In genomic region chr2:169573974-169574299, GRCh38 we compare ENCODE assay signal across 8 cellular contexts. TPM values are rescaled to one million over a fixed set of nuclear protein-coding genes. Genes with fewer than 3 reads are reported as not detected.
DNase-seq lines count a peak whose midpoint lies in the region; ATAC-seq, FAIRE-seq and TF ChIP-seq lines count a peak whose summit lies in the region.

No MANE protein-coding gene starts in this region.

- ATAC-seq in activated T-cell treated with anti-CD3 and anti-CD28 coated beads, Interleukin-2, amount 50 U/mL, for 72 hours (replicated peaks in 1 of 2) = no peak
- ATAC-seq in activated T-helper 17 cell treated with anti-CD3 and anti-CD28 coated beads, Interleukin-2, amount 50 U/mL, for 72 hours (replicated peaks) = peak; percentile 22
- ATAC-seq in GM19395 (IDR thresholded peaks at IDR 0.05; ENCODE audit: unreplicated experiment) = no peak

- no peaks in the 10 kb centered on the region for H3K36me3 ChIP-seq in kidney (ENCODE audit: control insufficient read depth in 1 of 2, insufficient read depth in 2 of 2, low read length in 2 of 2)
- H3K36me3 ChIP-seq in tibial artery = no peaks in the 10 kb centered on the region

- intact Hi-C loops in kidney (cut with DNase I) (no loop called here), tibial artery (cut with DNase I; ENCODE audit: low total_unique reads) (no loop called here)

- peaks cover 24% of the 10 kb centered on the region for H3K4me1 Mint-ChIP-seq in activated T-cell treated with anti-CD3 and anti-CD28 coated beads, Interleukin-2, amount 50 U/mL, for 72 hours (ENCODE audit: low read depth)
- peaks cover 9% of the 10 kb centered on the region for H3K4me1 Mint-ChIP-seq in activated T-helper 17 cell treated with anti-CD3 and anti-CD28 coated beads, Interleukin-2, amount 50 U/mL, for 72 hours

- no peaks in the 10 kb centered on the region for H3K27me3 ChIP-seq in tibial artery

- FAIRE-seq in kidney (lab: Jason Lieb, UNC) = peak; percentile 76

- H3K4me3 ChIP-seq in kidney (ENCODE audit: low read length in 2 of 2) (peak overlapping the region; percentile 74 to 81), tibial artery (peak overlapping the region; percentile 64 to 72)

- H3K4me1 ChIP-seq in kidney (ENCODE audit: control insufficient read depth in 1 of 2, insufficient read depth in 1 of 2, low read depth in 1 of 2, low read length in 2 of 2) (peaks cover 0 to 4% of the 10 kb centered on the region in 2 donors), tibial artery (peaks cover 0 to 14% (median 3%) of the 10 kb centered on the region in 4 donors)

- no peaks in the 10 kb centered on the region for H3K9me3 Mint-ChIP-seq in activated T-cell treated with anti-CD3 and anti-CD28 coated beads, Interleukin-2, amount 50 U/mL, for 72 hours
- no peaks in the 10 kb centered on the region for H3K9me3 Mint-ChIP-seq in activated T-helper 17 cell treated with anti-CD3 and anti-CD28 coated beads, Interleukin-2, amount 50 U/mL, for 72 hours

- H3K27ac ChIP-seq in kidney (ENCODE audit: low read depth in 2 of 2, low read length in 2 of 2) = no peak overlapping the region
- H3K27ac ChIP-seq in tibial artery = peak overlapping the region; percentile 62 to 63

- no peak for DNase-seq in activated T-cell treated with anti-CD3 and anti-CD28 coated beads, Interleukin-2, amount 50 U/mL, for 72 hours
- no peak for DNase-seq in activated T-cell treated with anti-CD3 and anti-CD28 coated beads, Interleukin-2, amount 50 U/mL, for 1 hour
- no peak for DNase-seq in kidney
- no peak for DNase-seq in tibial artery
- no peak for DNase-seq in DMS79 treated with DMSO at 0.1 percent for 48 hours (lab: John Stamatoyannopoulos, UW)
- no peak for DNase-seq in NCI-H2081 (lab: John Stamatoyannopoulos, UW)

- peaks cover 2 to 9% of the 10 kb centered on the region in 2 donors for H3K36me3 Mint-ChIP-seq in activated T-cell treated with anti-CD3 and anti-CD28 coated beads, Interleukin-2, amount 50 U/mL, for 72 hours (ENCODE audit: insufficient read depth in 2 of 2)
- peaks cover 19% of the 10 kb centered on the region for H3K36me3 Mint-ChIP-seq in activated T-helper 17 cell treated with anti-CD3 and anti-CD28 coated beads, Interleukin-2, amount 50 U/mL, for 72 hours (ENCODE audit: low read depth)

- H3K9me3 ChIP-seq in kidney (ENCODE audit: control insufficient read depth in 1 of 2, low read length in 2 of 2) (no peaks in the 10 kb centered on the region), tibial artery (no peaks in the 10 kb centered on the region)

- no peaks in the 10 kb centered on the region for H3K27me3 Mint-ChIP-seq in activated T-cell treated with anti-CD3 and anti-CD28 coated beads, Interleukin-2, amount 50 U/mL, for 72 hours (ENCODE audit: low read depth)
- H3K27me3 Mint-ChIP-seq in activated T-helper 17 cell treated with anti-CD3 and anti-CD28 coated beads, Interleukin-2, amount 50 U/mL, for 72 hours = no peaks in the 10 kb centered on the region

- TF ChIP-seq CTCF in kidney (IDR thresholded peaks at IDR 0.05; ENCODE audit: borderline replicate concordance, extremely low read depth, insufficient read depth) (no peak), tibial artery (IDR thresholded peaks at IDR 0.05) (no peak)

- peak overlapping the region; percentile 88 for H3K27ac Mint-ChIP-seq in activated T-cell treated with anti-CD3 and anti-CD28 coated beads, Interleukin-2, amount 50 U/mL, for 72 hours
- H3K27ac Mint-ChIP-seq in activated T-helper 17 cell treated with anti-CD3 and anti-CD28 coated beads, Interleukin-2, amount 50 U/mL, for 72 hours = peak overlapping the region; percentile 93

- peak overlapping the region; percentile 96 for H3K4me3 Mint-ChIP-seq in activated T-cell treated with anti-CD3 and anti-CD28 coated beads, Interleukin-2, amount 50 U/mL, for 72 hours
- peak overlapping the region; percentile 98 for H3K4me3 Mint-ChIP-seq in activated T-helper 17 cell treated with anti-CD3 and anti-CD28 coated beads, Interleukin-2, amount 50 U/mL, for 72 hours

- peak overlapping the region in 1 of 2 donors; percentile 44 for H3K9ac ChIP-seq in kidney (ENCODE audit: low read length in 2 of 2)

RNA-seq across cellular contexts. Expression of gene FASTKD1, which starts 0.3 kb away (rescaled TPM):
- total RNA-seq in activated T-cell treated with anti-CD3 and anti-CD28 coated beads, Interleukin-2, amount 50 U/mL, for 72 hours = 10 to 100 TPM; 40.4 to 46.3 TPM
- 10 to 100 TPM; 59.6 to 60.2 TPM for total RNA-seq in activated T-helper 17 cell treated with anti-CD3 and anti-CD28 coated beads, Interleukin-2, amount 50 U/mL, for 72 hours
- 24.2 TPM for total RNA-seq in kidney
- 49.8 TPM for polyA plus RNA-seq in kidney (ENCODE audit: insufficient read depth, low read depth, low replicate concordance)

RNA-seq across cellular contexts. Expression of gene PPIG, which starts 10.2 kb away (rescaled TPM):
- 10 to 100 TPM; 67.4 to 80.0 TPM for total RNA-seq in activated T-cell treated with anti-CD3 and anti-CD28 coated beads, Interleukin-2, amount 50 U/mL, for 72 hours
- total RNA-seq in activated T-helper 17 cell treated with anti-CD3 and anti-CD28 coated beads, Interleukin-2, amount 50 U/mL, for 72 hours = 10 to 100 TPM; 53.0 to 60.3 TPM
- 52.7 TPM for total RNA-seq in kidney
- 22.8 TPM for polyA plus RNA-seq in kidney (ENCODE audit: insufficient read depth, low read depth, low replicate concordance)

Comparison
In these comparisons a context has a peak if more than half of its experiments do, and no peak if none do; other contexts are left out.
1. H3K27ac ChIP-seq: peak in tibial artery (2 of 2); none in kidney (0 of 2).